In the genomic region with DNA sequence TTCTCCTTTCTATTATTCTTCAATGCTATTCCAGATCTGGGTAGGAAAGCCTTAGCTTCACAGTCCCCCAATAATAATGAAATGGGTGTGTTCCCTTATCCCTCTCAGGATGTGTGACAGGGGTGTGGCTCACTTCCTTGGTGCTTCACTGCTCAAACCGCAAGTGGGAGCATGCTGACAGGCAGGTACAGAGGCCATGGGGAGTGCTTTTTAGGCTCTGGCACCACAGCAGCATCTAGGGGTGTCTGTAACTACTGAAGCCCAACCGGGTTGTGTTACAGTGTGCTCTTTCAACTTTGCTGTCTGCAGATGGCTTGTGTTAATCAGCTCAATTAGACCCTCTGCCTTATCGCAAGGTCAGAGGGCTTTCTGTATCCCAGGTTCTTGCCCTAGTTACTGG, we compare ENCODE assay signal across 1 cellular context.
TF ChIP-seq lines count a peak whose summit lies in the region.

No MANE protein-coding gene starts in this region.

TF ChIP-seq in H1, 55 proteins besides CTCF, POLR2A, EP300 and RAD21 (continued from another document):
- TF ChIP-seq, protein P1, sequence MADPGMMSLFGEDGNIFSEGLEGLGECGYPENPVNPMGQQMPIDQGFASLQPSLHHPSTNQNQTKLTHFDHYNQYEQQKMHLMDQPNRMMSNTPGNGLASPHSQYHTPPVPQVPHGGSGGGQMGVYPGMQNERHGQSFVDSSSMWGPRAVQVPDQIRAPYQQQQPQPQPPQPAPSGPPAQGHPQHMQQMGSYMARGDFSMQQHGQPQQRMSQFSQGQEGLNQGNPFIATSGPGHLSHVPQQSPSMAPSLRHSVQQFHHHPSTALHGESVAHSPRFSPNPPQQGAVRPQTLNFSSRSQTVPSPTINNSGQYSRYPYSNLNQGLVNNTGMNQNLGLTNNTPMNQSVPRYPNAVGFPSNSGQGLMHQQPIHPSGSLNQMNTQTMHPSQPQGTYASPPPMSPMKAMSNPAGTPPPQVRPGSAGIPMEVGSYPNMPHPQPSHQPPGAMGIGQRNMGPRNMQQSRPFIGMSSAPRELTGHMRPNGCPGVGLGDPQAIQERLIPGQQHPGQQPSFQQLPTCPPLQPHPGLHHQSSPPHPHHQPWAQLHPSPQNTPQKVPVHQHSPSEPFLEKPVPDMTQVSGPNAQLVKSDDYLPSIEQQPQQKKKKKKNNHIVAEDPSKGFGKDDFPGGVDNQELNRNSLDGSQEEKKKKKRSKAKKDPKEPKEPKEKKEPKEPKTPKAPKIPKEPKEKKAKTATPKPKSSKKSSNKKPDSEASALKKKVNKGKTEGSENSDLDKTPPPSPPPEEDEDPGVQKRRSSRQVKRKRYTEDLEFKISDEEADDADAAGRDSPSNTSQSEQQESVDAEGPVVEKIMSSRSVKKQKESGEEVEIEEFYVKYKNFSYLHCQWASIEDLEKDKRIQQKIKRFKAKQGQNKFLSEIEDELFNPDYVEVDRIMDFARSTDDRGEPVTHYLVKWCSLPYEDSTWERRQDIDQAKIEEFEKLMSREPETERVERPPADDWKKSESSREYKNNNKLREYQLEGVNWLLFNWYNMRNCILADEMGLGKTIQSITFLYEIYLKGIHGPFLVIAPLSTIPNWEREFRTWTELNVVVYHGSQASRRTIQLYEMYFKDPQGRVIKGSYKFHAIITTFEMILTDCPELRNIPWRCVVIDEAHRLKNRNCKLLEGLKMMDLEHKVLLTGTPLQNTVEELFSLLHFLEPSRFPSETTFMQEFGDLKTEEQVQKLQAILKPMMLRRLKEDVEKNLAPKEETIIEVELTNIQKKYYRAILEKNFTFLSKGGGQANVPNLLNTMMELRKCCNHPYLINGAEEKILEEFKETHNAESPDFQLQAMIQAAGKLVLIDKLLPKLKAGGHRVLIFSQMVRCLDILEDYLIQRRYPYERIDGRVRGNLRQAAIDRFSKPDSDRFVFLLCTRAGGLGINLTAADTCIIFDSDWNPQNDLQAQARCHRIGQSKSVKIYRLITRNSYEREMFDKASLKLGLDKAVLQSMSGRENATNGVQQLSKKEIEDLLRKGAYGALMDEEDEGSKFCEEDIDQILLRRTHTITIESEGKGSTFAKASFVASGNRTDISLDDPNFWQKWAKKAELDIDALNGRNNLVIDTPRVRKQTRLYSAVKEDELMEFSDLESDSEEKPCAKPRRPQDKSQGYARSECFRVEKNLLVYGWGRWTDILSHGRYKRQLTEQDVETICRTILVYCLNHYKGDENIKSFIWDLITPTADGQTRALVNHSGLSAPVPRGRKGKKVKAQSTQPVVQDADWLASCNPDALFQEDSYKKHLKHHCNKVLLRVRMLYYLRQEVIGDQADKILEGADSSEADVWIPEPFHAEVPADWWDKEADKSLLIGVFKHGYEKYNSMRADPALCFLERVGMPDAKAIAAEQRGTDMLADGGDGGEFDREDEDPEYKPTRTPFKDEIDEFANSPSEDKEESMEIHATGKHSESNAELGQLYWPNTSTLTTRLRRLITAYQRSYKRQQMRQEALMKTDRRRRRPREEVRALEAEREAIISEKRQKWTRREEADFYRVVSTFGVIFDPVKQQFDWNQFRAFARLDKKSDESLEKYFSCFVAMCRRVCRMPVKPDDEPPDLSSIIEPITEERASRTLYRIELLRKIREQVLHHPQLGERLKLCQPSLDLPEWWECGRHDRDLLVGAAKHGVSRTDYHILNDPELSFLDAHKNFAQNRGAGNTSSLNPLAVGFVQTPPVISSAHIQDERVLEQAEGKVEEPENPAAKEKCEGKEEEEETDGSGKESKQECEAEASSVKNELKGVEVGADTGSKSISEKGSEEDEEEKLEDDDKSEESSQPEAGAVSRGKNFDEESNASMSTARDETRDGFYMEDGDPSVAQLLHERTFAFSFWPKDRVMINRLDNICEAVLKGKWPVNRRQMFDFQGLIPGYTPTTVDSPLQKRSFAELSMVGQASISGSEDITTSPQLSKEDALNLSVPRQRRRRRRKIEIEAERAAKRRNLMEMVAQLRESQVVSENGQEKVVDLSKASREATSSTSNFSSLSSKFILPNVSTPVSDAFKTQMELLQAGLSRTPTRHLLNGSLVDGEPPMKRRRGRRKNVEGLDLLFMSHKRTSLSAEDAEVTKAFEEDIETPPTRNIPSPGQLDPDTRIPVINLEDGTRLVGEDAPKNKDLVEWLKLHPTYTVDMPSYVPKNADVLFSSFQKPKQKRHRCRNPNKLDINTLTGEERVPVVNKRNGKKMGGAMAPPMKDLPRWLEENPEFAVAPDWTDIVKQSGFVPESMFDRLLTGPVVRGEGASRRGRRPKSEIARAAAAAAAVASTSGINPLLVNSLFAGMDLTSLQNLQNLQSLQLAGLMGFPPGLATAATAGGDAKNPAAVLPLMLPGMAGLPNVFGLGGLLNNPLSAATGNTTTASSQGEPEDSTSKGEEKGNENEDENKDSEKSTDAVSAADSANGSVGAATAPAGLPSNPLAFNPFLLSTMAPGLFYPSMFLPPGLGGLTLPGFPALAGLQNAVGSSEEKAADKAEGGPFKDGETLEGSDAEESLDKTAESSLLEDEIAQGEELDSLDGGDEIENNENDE (IDR thresholded peaks at IDR 0.05; ENCODE audit: insufficient replicate concordance, low read length) = no peak
- TF ChIP-seq SP4 (IDR thresholded peaks at IDR 0.05; ENCODE audit: low read length) (no peak), NRF1 (IDR thresholded peaks at IDR 0.05; ENCODE audit: low read depth, low read length) (no peak), SRF (IDR thresholded peaks at IDR 0.05; ENCODE audit: low read depth, low read length) (no peak), CBX8 (IDR thresholded peaks at IDR 0.05; ENCODE audit: borderline replicate concordance, low read depth, low read length) (no peak)
